In the genomic region with DNA sequence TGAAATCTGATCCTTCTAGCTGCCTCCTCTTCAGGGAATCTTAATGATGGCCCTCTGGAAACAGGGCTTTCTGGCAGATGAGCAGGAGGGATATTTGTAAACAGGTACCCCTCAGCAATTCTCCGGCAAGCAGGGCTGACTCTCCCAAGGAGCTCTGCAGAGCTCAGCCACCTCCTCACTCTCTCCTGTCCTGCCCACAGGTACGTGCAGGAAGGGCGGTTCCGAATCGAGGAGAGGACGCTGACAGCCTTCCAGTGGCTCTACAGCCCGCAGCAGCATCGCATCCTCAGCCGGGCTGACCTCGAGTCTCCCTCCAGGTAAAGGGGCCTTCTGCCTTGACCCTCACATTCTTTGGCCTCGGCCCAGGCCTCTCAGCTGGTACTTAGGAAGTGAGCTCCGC, we compare ENCODE assay signal across 15 cellular contexts. TPM values are rescaled to one million over a fixed set of nuclear protein-coding genes. Genes with fewer than 3 reads are reported as not detected.
A peak's percentile ranks its signal among the peaks of the same experiment; 100 is the strongest.
DNase-seq lines count a peak whose midpoint lies in the region; ATAC-seq and TF ChIP-seq lines count a peak whose summit lies in the region.
"Had no signal": no experiment of that assay in that cellular context is flagged by ENCODE, and none has a peak within 500 bp of the region (broad histone marks: within the 10 kb centered on the region; RNA-seq: fewer than 3 reads in every experiment).

No MANE protein-coding gene starts in this region.

- H3K9me3 ChIP-seq in NT2/D1 (ENCODE audit: insufficient read depth, low read length) (no peaks in the 10 kb centered on the region), neural progenitor cell (ENCODE audit: low read depth) (no peaks in the 10 kb centered on the region), suprapubic skin (no peaks in the 10 kb centered on the region)

- no peak for TF ChIP-seq POLR2A in suprapubic skin (IDR thresholded peaks at IDR 0.05)

- H3K9ac ChIP-seq in NT2/D1 (ENCODE audit: insufficient read length, low read depth) (peak overlapping the region; percentile 26), neural progenitor cell (no peak overlapping the region)

- no peaks in the 10 kb centered on the region for H3K79me2 ChIP-seq in GM23338 (replicated peaks; ENCODE audit: insufficient read depth)
- H3K79me2 ChIP-seq in neural progenitor cell (ENCODE audit: low read depth): no peaks in the 10 kb centered on the region

- peaks cover 10% of the 10 kb centered on the region; the same call in 1 of the 2 replicates for H3F3A ChIP-seq in GM23338 (replicated peaks; ENCODE audit: low read depth)
- H3F3A ChIP-seq in neural progenitor cell (ENCODE audit: low read depth): peaks cover under 1% of the 10 kb centered on the region

- H3K27ac ChIP-seq in GM23338 (ENCODE audit: low read depth): no peak overlapping the region
- H3K27ac ChIP-seq in neural progenitor cell: no peak overlapping the region
- H3K27ac ChIP-seq in suprapubic skin: no peak overlapping the region
- H3K27ac ChIP-seq: 22Rv1, HL-60 had no signal

- H3K27ac Mint-ChIP-seq in GM23338 (no peak overlapping the region), neural progenitor cell (no peak overlapping the region)
- H3K27ac Mint-ChIP-seq: CD8-positive, alpha-beta T cell had no signal

- H4K20me1 ChIP-seq in GM23338 (replicated peaks; ENCODE audit: insufficient read depth): no peaks in the 10 kb centered on the region; the same call in 1 of the 2 replicates
- no peaks in the 10 kb centered on the region for H4K20me1 ChIP-seq in neural progenitor cell (ENCODE audit: low read depth)

- H2AFZ ChIP-seq in GM23338 (peak overlapping the region; percentile 84; the same call in 1 of the 2 replicates), neural progenitor cell (replicated peaks) (peak overlapping the region; percentile 45)

- DNase-seq in DMS53 (lab: John Stamatoyannopoulos, UW) (peak; percentile 18), DMS53 treated with DMSO at 0.1 percent for 48 hours (lab: John Stamatoyannopoulos, UW; ENCODE audit: unreplicated experiment) (no peak), GM23338 (ENCODE audit: low spot score) (no peak), NT2/D1 (ENCODE audit: low read depth, low spot score) (no peak), neural progenitor cell (ENCODE audit: low spot score) (no peak), nucleus accumbens (lab: John Stamatoyannopoulos, UW) (no peak), suprapubic skin (ENCODE audit: low spot score in 2 of 2) (no peak)
- DNase-seq: CD8-positive, alpha-beta T cell; COR-L47; DMS153; GF-D8 had no signal

- peaks cover 8% of the 10 kb centered on the region; the same call in 1 of the 2 replicates for H3K4me1 ChIP-seq in GM23338 (ENCODE audit: insufficient read depth)
- peaks cover 3% of the 10 kb centered on the region for H3K4me1 ChIP-seq in NT2/D1 (ENCODE audit: insufficient read depth, insufficient read length)
- H3K4me1 ChIP-seq in neural progenitor cell: no peaks in the 10 kb centered on the region
- H3K4me1 ChIP-seq in suprapubic skin: no peaks in the 10 kb centered on the region

- H3K36me3 Mint-ChIP-seq in GM23338 (ENCODE audit: low read depth) (no peaks in the 10 kb centered on the region), neural progenitor cell (no peaks in the 10 kb centered on the region)
- H3K36me3 Mint-ChIP-seq: CD14-positive monocyte; CD8-positive, alpha-beta T cell had no signal

- H3K4me2 ChIP-seq in GM23338: no peak overlapping the region
- no peak overlapping the region for H3K4me2 ChIP-seq in neural progenitor cell

- 33% methylated on average over 12 of the region's 12 CpGs for WGBS in suprapubic skin

- peak; percentile 72 for ATAC-seq in GM23338
- ATAC-seq: CD8-positive, alpha-beta T cell; HCT116 had no signal

- H3K4me3 ChIP-seq in GM23338: no peak overlapping the region
- H3K4me3 ChIP-seq in NT2/D1 (ENCODE audit: insufficient read length, low read depth): no peak overlapping the region
- no peak overlapping the region for H3K4me3 ChIP-seq in neural progenitor cell
- H3K4me3 ChIP-seq in suprapubic skin: no peak overlapping the region

- H3K9me3 Mint-ChIP-seq in GM23338 (no peaks in the 10 kb centered on the region), neural progenitor cell (no peaks in the 10 kb centered on the region)
- H3K9me3 Mint-ChIP-seq: CD8-positive, alpha-beta T cell had no signal

- no peaks in the 10 kb centered on the region for H3K36me3 ChIP-seq in GM23338 (ENCODE audit: insufficient read depth)
- no peaks in the 10 kb centered on the region for H3K36me3 ChIP-seq in NT2/D1 (ENCODE audit: insufficient read depth, insufficient read length, low read length)
- H3K36me3 ChIP-seq in neural progenitor cell: no peaks in the 10 kb centered on the region
- no peaks in the 10 kb centered on the region for H3K36me3 ChIP-seq in suprapubic skin

- peaks cover 13% of the 10 kb centered on the region for H3K27me3 Mint-ChIP-seq in GM23338 (ENCODE audit: insufficient read depth, low read depth, poor library complexity)
- peaks cover 29% of the 10 kb centered on the region for H3K27me3 Mint-ChIP-seq in neural progenitor cell (ENCODE audit: insufficient read depth, low read depth)

- H3K4me1 Mint-ChIP-seq in GM23338: no peaks in the 10 kb centered on the region
- peaks cover 4% of the 10 kb centered on the region for H3K4me1 Mint-ChIP-seq in neural progenitor cell

- no peaks in the 10 kb centered on the region for H3K9me2 ChIP-seq in GM23338 (ENCODE audit: insufficient read depth)

- TF ChIP-seq CTCF in GM23338 (conservative IDR thresholded peaks at IDR 0.05; ENCODE audit: low read depth in 2 of 2): no peak
- TF ChIP-seq CTCF in neural progenitor cell (IDR thresholded peaks at IDR 0.05): no peak
- no peak for TF ChIP-seq CTCF in suprapubic skin (IDR thresholded peaks at IDR 0.05)

- H3K4me3 Mint-ChIP-seq in GM23338 (no peak overlapping the region), neural progenitor cell (no peak overlapping the region)
- H3K4me3 Mint-ChIP-seq: CD14-positive monocyte; CD8-positive, alpha-beta T cell had no signal

- no peak for TF ChIP-seq EP300 in suprapubic skin (IDR thresholded peaks at IDR 0.05)

- H3K27me3 ChIP-seq in GM23338 (ENCODE audit: insufficient read depth): no peaks in the 10 kb centered on the region; the same call in 1 of the 2 replicates
- no peaks in the 10 kb centered on the region for H3K27me3 ChIP-seq in NT2/D1 (ENCODE audit: insufficient read depth, insufficient read length)
- peaks cover 3% of the 10 kb centered on the region for H3K27me3 ChIP-seq in neural progenitor cell
- peaks cover 43% of the 10 kb centered on the region for H3K27me3 ChIP-seq in suprapubic skin

TF ChIP-seq in GM23338, 12 proteins besides CTCF, POLR2A, EP300 and RAD21:
- TF ChIP-seq, protein P1, sequence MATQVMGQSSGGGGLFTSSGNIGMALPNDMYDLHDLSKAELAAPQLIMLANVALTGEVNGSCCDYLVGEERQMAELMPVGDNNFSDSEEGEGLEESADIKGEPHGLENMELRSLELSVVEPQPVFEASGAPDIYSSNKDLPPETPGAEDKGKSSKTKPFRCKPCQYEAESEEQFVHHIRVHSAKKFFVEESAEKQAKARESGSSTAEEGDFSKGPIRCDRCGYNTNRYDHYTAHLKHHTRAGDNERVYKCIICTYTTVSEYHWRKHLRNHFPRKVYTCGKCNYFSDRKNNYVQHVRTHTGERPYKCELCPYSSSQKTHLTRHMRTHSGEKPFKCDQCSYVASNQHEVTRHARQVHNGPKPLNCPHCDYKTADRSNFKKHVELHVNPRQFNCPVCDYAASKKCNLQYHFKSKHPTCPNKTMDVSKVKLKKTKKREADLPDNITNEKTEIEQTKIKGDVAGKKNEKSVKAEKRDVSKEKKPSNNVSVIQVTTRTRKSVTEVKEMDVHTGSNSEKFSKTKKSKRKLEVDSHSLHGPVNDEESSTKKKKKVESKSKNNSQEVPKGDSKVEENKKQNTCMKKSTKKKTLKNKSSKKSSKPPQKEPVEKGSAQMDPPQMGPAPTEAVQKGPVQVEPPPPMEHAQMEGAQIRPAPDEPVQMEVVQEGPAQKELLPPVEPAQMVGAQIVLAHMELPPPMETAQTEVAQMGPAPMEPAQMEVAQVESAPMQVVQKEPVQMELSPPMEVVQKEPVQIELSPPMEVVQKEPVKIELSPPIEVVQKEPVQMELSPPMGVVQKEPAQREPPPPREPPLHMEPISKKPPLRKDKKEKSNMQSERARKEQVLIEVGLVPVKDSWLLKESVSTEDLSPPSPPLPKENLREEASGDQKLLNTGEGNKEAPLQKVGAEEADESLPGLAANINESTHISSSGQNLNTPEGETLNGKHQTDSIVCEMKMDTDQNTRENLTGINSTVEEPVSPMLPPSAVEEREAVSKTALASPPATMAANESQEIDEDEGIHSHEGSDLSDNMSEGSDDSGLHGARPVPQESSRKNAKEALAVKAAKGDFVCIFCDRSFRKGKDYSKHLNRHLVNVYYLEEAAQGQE (IDR thresholded peaks at IDR 0.05; ENCODE audit: unreplicated experiment): no peak
- TF ChIP-seq NANOG (IDR thresholded peaks at IDR 0.05; ENCODE audit: borderline replicate concordance): no peak

RNA-seq across cellular contexts. Expression of a gene that starts 20.7 kb away (rescaled TPM):
- 8.4 and 9.1 TPM in 2 replicates for total RNA-seq in GM23338 (2014; rRNA removed; shearing (Covaris generic))
- 4.8 and 5.7 TPM in 2 replicates for polyA plus RNA-seq in GM23338 (2016; fragmentation: Nextera tagmentation; extraction: Ambion mirVana)
- 0.17 and 0.77 TPM in 2 replicates for total RNA-seq in neural progenitor cell (ENCODE audit: low replicate concordance)
- 1 to 10 TPM in 2 of 4 donors, under 1 TPM in 2; 0.42 to 1.6 (median 0.84) TPM for total RNA-seq in suprapubic skin
- polyA plus RNA-seq: CD14-positive monocyte had no signal

RNA-seq across cellular contexts. Expression of a gene that starts 26.1 kb away (rescaled TPM):
- 40.3 and 46.1 TPM in 2 replicates for total RNA-seq in GM23338 (2014; rRNA removed; shearing (Covaris generic))
- 17.8 and 18.6 TPM in 2 replicates for polyA plus RNA-seq in GM23338 (2016; fragmentation: Nextera tagmentation; extraction: Ambion mirVana)
- total RNA-seq in neural progenitor cell (ENCODE audit: low replicate concordance): 3.8 and 4.1 TPM in 2 replicates
- total RNA-seq in suprapubic skin: 10 to 100 TPM; 10.8 to 18.3 (median 12.6) TPM

RNA-seq across cellular contexts. Expression of a gene that starts 58.6 kb away (rescaled TPM):
- total RNA-seq in GM23338 (2014; rRNA removed; shearing (Covaris generic)): 86.1 and 90.0 TPM in 2 replicates
- polyA plus RNA-seq in GM23338 (2016; fragmentation: Nextera tagmentation; extraction: Ambion mirVana): 23.5 and 24.2 TPM in 2 replicates
- 6.8 and 25.3 TPM in 2 replicates for total RNA-seq in neural progenitor cell (ENCODE audit: low replicate concordance)
- 100 to 1,000 TPM; 120 to 291 (median 151) TPM for total RNA-seq in suprapubic skin
